ENCODE assay signal across 16 cellular contexts in the genomic region with DNA sequence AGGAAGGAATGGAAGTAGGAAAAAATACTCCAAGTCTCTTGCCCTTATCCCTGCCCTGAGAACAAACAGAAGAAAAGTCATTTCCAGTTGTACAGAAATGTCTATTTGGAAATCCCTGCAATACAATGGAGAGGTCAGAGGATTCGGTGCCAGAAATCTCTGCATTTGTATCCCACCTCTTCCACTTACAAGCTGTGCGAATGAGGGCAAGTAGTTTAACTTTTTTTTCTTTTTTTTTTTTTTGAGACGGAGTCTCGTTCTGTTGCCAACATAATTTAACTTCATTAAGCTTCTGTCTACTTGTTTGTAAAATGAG.
"Had no signal": no experiment of that assay in that cellular context is flagged by ENCODE, and none has a peak within 500 bp of the region (broad histone marks: within the 10 kb centered on the region; RNA-seq: fewer than 3 reads in every experiment).

No MANE protein-coding gene starts in this region.

- DNase-seq: activated CD4-positive, alpha-beta T cell treated with anti-CD3 and anti-CD28 coated beads, Interleukin-2, amount 50 U/mL, for 1 hour; activated CD4-positive, CD25-positive, alpha-beta regulatory T cell; activated effector memory CD4-positive, alpha-beta T cell treated with anti-CD3 and anti-CD28 coated beads, Interleukin-2, amount 50 U/mL, for 16 hours; aorta; cortex of kidney; effector CD8-positive, alpha-beta T cell; foreskin melanocyte; head of caudate nucleus; kidney glomerular epithelial cell; sigmoid colon; spleen; stimulated activated CD4-positive, alpha-beta T cell treated with anti-CD3 and anti-CD28 coated beads, Interleukin-1b, Interleukin-23, amount 100 ng/mL, for 48 hours; tibial artery; uterus had no signal

- H3K9me3 ChIP-seq: sigmoid colon, spleen, tibial artery, uterus had no signal

- H3K27ac Mint-ChIP-seq: neural progenitor cell had no signal

- H3K4me1 ChIP-seq: uterus had no signal

- H3K36me3 ChIP-seq: neural progenitor cell, uterus had no signal

- H3K4me2 ChIP-seq: neural progenitor cell had no signal

- H3K4me3 Mint-ChIP-seq: neural progenitor cell had no signal

- ATAC-seq: SK-N-SH treated with all-trans-retinoic acid at 6 μM for 48 hours had no signal

- H3K9ac ChIP-seq: neural progenitor cell had no signal

- H3K27me3 ChIP-seq: neural progenitor cell, sigmoid colon, spleen, tibial artery, uterus had no signal

- H3K9me3 Mint-ChIP-seq: neural progenitor cell had no signal

- H3K27ac ChIP-seq: neural progenitor cell, spleen, tibial artery, uterus had no signal

- H3K4me3 ChIP-seq: neural progenitor cell, sigmoid colon, spleen, tibial artery, uterus had no signal
